21 cellular contexts compared by ENCODE assay signal in the genomic region with DNA sequence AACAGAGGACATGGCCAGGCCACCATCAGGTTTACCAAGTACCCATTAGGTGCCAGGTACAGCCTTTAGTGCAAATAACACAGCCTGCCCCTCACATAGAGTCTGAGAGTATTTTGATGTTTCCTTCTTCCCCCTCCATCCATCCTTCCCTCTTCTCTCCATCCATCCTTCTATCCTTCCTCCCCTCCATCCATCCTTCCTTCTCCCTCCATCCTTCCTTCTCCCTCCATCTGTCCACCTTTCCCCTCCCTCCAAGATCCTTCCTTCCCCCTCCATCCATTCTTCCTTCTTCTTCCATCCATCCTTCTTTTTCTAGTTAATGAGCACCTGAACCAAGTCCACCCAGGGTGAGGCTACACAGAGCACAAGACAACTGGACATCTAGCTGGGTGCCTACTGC. TPM values are rescaled to one million over a fixed set of nuclear protein-coding genes. Genes with fewer than 3 reads are reported as not detected.
DNase-seq lines count a peak whose midpoint lies in the region; ATAC-seq and TF ChIP-seq lines count a peak whose summit lies in the region.
"Had no signal": no experiment of that assay in that cellular context is flagged by ENCODE, and none has a peak within 500 bp of the region (broad histone marks: within the 10 kb centered on the region; RNA-seq: fewer than 3 reads in every experiment).

No MANE protein-coding gene starts in this region.

- intact Hi-C loops in aorta (cut with DNase I): no loop called here

- no peak overlapping the region for H3K4me3 ChIP-seq in aorta (ENCODE audit: low read length in 2 of 2)
- H3K4me3 ChIP-seq: GM12878, prostate gland had no signal

- H3K27ac ChIP-seq in aorta (ENCODE audit: low read depth in 1 of 2, low read length in 2 of 2): no peak overlapping the region
- H3K27ac ChIP-seq: brain microvascular endothelial cell, prostate gland had no signal

- H3K4me1 ChIP-seq in aorta (ENCODE audit: control insufficient read depth in 1 of 2, insufficient read depth in 2 of 2, low read length in 2 of 2): no peaks in the 10 kb centered on the region

- H3K36me3 Mint-ChIP-seq in activated naive CD4-positive, alpha-beta T cell treated with anti-CD3 and anti-CD28 coated beads, Interleukin-2, amount 50 U/mL, for 72 hours: no peaks in the 10 kb centered on the region
- no peaks in the 10 kb centered on the region; the same call in 1 of the 2 replicates for H3K36me3 Mint-ChIP-seq in WTC11
- H3K36me3 Mint-ChIP-seq in memory B cell: peaks cover 2% of the 10 kb centered on the region
- peaks cover 14 to 21% of the 10 kb centered on the region in 2 donors for H3K36me3 Mint-ChIP-seq in stimulated activated naive B cell treated with anti-CD40 and anti-IgM and Interleukin-4, amounts not matched to agents 10 μg/mL and 1 μg/mL and 100 μg/mL, for 72 hours

- POLR2A ChIA-PET in WTC11 (lab: Charles Lee): interaction anchor here (0.7 kb wide), 1 partner anchor 85 kb away, joined by 5 read pairs; no protein-coding TSS in a partner anchor

- no peaks in the 10 kb centered on the region for H3K27me3 ChIP-seq in aorta (ENCODE audit: control insufficient read depth in 1 of 2, insufficient read depth in 2 of 2, low read length in 1 of 2)
- H3K27me3 ChIP-seq: brain microvascular endothelial cell had no signal

- peak overlapping the region; percentile 58 to 68 for H3K27ac Mint-ChIP-seq in activated naive CD4-positive, alpha-beta T cell treated with anti-CD3 and anti-CD28 coated beads, Interleukin-2, amount 50 U/mL, for 72 hours
- H3K27ac Mint-ChIP-seq in WTC11 (peak overlapping the region; percentile 79), memory B cell (peak overlapping the region; percentile 56)
- H3K27ac Mint-ChIP-seq in stimulated activated naive B cell treated with anti-CD40 and anti-IgM and Interleukin-4, amounts not matched to agents 10 μg/mL and 1 μg/mL and 100 μg/mL, for 72 hours: peak overlapping the region; percentile 59
- H3K27ac Mint-ChIP-seq: activated CD8-positive, alpha-beta memory T cell treated with anti-CD3 and anti-CD28 coated beads, Interleukin-2, amount 10 ng/mL, durations not matched to agents 7 days and 5 days had no signal

- H3K36me3 ChIP-seq in aorta (ENCODE audit: control insufficient read depth in 1 of 2, insufficient read depth in 2 of 2, low read length in 1 of 2): no peaks in the 10 kb centered on the region
- H3K36me3 ChIP-seq: brain microvascular endothelial cell, prostate gland had no signal

- H3K9me3 ChIP-seq in aorta (ENCODE audit: control insufficient read depth, low read length): no peaks in the 10 kb centered on the region
- H3K9me3 ChIP-seq: prostate gland had no signal

- no peak for DNase-seq in activated naive CD4-positive, alpha-beta T cell treated with anti-CD3 and anti-CD28 coated beads, Interleukin-2, amount 50 U/mL, for 72 hours (ENCODE audit: low spot score in 2 of 2)
- DNase-seq in activated naive CD4-positive, alpha-beta T cell treated with anti-CD3 and anti-CD28 coated beads, Interleukin-2, amount 50 U/mL, for 16 hours: no peak
- DNase-seq in WTC11 (ENCODE audit: low spot score): no peak
- no peak for DNase-seq in memory B cell (ENCODE audit: low spot score in 2 of 2)
- DNase-seq in stimulated activated naive B cell treated with anti-CD40 and anti-IgM and Interleukin-4, amounts not matched to agents 10 μg/mL and 1 μg/mL and 100 μg/mL, for 72 hours: no peak
- DNase-seq in aorta: no peak
- no peak for DNase-seq in MV-4-11 (lab: John Stamatoyannopoulos, UW)
- no peak for DNase-seq in EL
- DNase-seq: activated CD4-positive, alpha-beta T cell treated with anti-CD3 and anti-CD28 coated beads for 48 hours; activated CD8-positive, alpha-beta memory T cell treated with anti-CD3 and anti-CD28 coated beads, Interleukin-2, amount 10 ng/mL, durations not matched to agents 7 days and 5 days; brain microvascular endothelial cell; H7; hypothalamus; Karpas-422; NCI-H2171 treated with DMSO at 0.1 percent for 48 hours; NCI-H526 treated with DMSO at 0.1 percent for 48 hours; substantia nigra; T-helper 1 cell had no signal

- H3K9me3 Mint-ChIP-seq in activated naive CD4-positive, alpha-beta T cell treated with anti-CD3 and anti-CD28 coated beads, Interleukin-2, amount 50 U/mL, for 72 hours: no peaks in the 10 kb centered on the region
- H3K9me3 Mint-ChIP-seq in WTC11 (no peaks in the 10 kb centered on the region), memory B cell (no peaks in the 10 kb centered on the region)
- H3K9me3 Mint-ChIP-seq in stimulated activated naive B cell treated with anti-CD40 and anti-IgM and Interleukin-4, amounts not matched to agents 10 μg/mL and 1 μg/mL and 100 μg/mL, for 72 hours: no peaks in the 10 kb centered on the region
- H3K9me3 Mint-ChIP-seq: neural crest cell had no signal

- CTCF ChIA-PET in WTC11 (lab: Charles Lee): interaction anchor here (1.2 to 1.7 kb wide), 2 partner anchors 37 to 56 kb away, joined by 4 to 5 read pairs; no protein-coding TSS in a partner anchor

- no peaks in the 10 kb centered on the region for H3K27me3 Mint-ChIP-seq in WTC11 (ENCODE audit: low read depth)
- H3K27me3 Mint-ChIP-seq in memory B cell: no peaks in the 10 kb centered on the region
- H3K27me3 Mint-ChIP-seq in stimulated activated naive B cell treated with anti-CD40 and anti-IgM and Interleukin-4, amounts not matched to agents 10 μg/mL and 1 μg/mL and 100 μg/mL, for 72 hours: no peaks in the 10 kb centered on the region
- H3K27me3 Mint-ChIP-seq: activated CD8-positive, alpha-beta memory T cell treated with anti-CD3 and anti-CD28 coated beads, Interleukin-2, amount 10 ng/mL, durations not matched to agents 7 days and 5 days had no signal

- H3K4me1 Mint-ChIP-seq in WTC11 (peaks cover 31% of the 10 kb centered on the region), memory B cell (peaks cover 55% of the 10 kb centered on the region)
- peaks cover 50 to 66% of the 10 kb centered on the region in 2 donors for H3K4me1 Mint-ChIP-seq in stimulated activated naive B cell treated with anti-CD40 and anti-IgM and Interleukin-4, amounts not matched to agents 10 μg/mL and 1 μg/mL and 100 μg/mL, for 72 hours

- TF ChIP-seq CTCF in WTC11 (IDR thresholded peaks at IDR 0.05): no peak

- H3K4me3 Mint-ChIP-seq in WTC11 (no peak overlapping the region), memory B cell (peak overlapping the region; percentile 24)
- H3K4me3 Mint-ChIP-seq in stimulated activated naive B cell treated with anti-CD40 and anti-IgM and Interleukin-4, amounts not matched to agents 10 μg/mL and 1 μg/mL and 100 μg/mL, for 72 hours: peak overlapping the region in 1 of 2 donors; percentile 17
- H3K4me3 Mint-ChIP-seq: activated CD8-positive, alpha-beta memory T cell treated with anti-CD3 and anti-CD28 coated beads, Interleukin-2, amount 10 ng/mL, durations not matched to agents 7 days and 5 days; neural crest cell had no signal

- no peak for ATAC-seq in activated naive CD4-positive, alpha-beta T cell treated with anti-CD3 and anti-CD28 coated beads, Interleukin-2, amount 50 U/mL, for 72 hours
- ATAC-seq in WTC11 (no peak), memory B cell (ENCODE audit: low read depth) (no peak), aorta (ENCODE audit: low FRiP score) (no peak)
- no peak for ATAC-seq in stimulated activated naive B cell treated with anti-CD40 and anti-IgM and Interleukin-4, amounts not matched to agents 10 μg/mL and 1 μg/mL and 100 μg/mL, for 72 hours (replicated peaks)
- ATAC-seq: activated CD8-positive, alpha-beta memory T cell treated with anti-CD3 and anti-CD28 coated beads, Interleukin-2, amount 10 ng/mL, durations not matched to agents 7 days and 5 days; GM12878 had no signal

TF ChIP-seq in WTC11, 78 proteins besides CTCF, POLR2A, EP300 and RAD21:
- TF ChIP-seq SP1 (CRISPR knock-in tag; conservative IDR thresholded peaks at IDR 0.05): no peak
TF ChIP-seq in WTC11: peak in this region for 0.

RNA-seq across cellular contexts. Expression of gene ITPK1, which starts 39.8 kb away (rescaled TPM):
- total RNA-seq in activated naive CD4-positive, alpha-beta T cell treated with anti-CD3 and anti-CD28 coated beads, Interleukin-2, amount 50 U/mL, for 72 hours: 10 to 100 TPM; 15.2 to 33.2 TPM
- total RNA-seq in WTC11 (2021) (116 to 144 TPM (median 121 TPM) in 3 replicates), aorta (10 to 100 TPM; 50.8 to 69.5 TPM)
- polyA plus RNA-seq in aorta: 10 to 100 TPM; 39.7 to 57.5 TPM
